ENCODE assay signal across 20 cellular contexts in the genomic region with DNA sequence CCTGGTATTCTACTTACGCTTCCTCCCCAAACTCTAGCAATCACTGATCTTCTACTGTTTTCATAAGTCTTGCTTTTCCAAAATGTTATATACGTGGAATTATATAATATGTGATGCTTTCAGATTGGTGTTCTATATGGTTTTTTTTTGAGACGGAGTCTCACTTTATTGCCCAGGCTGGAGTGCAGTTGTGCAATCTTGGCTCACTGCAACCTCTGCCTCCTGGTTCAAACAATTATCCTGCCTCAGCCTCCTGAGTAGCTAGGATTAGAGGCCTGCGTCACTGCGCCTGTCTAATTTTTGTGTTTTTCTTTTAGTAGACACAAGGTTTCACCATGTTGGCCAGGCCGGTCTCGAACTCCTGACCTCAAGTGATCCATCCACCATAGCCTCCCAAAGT.
"Had no signal": no experiment of that assay in that cellular context is flagged by ENCODE, and none has a peak within 500 bp of the region (broad histone marks: within the 10 kb centered on the region; RNA-seq: fewer than 3 reads in every experiment).

No MANE protein-coding gene starts in this region.

- H3K27me3 Mint-ChIP-seq: IgD-negative memory B cell had no signal

- H3K9ac ChIP-seq: SK-N-SH had no signal

- H3K9me3 ChIP-seq: SK-N-SH had no signal

- H3K9me3 Mint-ChIP-seq: IgD-negative memory B cell had no signal

- H3K27ac Mint-ChIP-seq: IgD-negative memory B cell had no signal

- ATAC-seq: Panc1, PC-3 had no signal

- DNase-seq: KBM-7, MV-4-11, NCI-H1048, NCI-H1105, NCI-H1417, NCI-H1436 treated with DMSO at 0.1 percent for 48 hours, NCI-H1694, NCI-H1930, NCI-H2081, NCI-H2107, NCI-H2227 treated with DMSO at 0.1 percent for 48 hours, NCI-H524, NCI-H526 treated with DMSO at 0.1 percent for 48 hours, NCI-H748 treated with DMSO at 0.1 percent for 48 hours, PC-3, SHP77, SK-N-SH had no signal

- H3K4me1 Mint-ChIP-seq: IgD-negative memory B cell had no signal

- H3K4me3 Mint-ChIP-seq: IgD-negative memory B cell had no signal

- H3K27ac ChIP-seq: RWPE1 had no signal
